18 cellular contexts compared by ENCODE assay signal in genomic region chr1:227255086-227255732, GRCh38.
DNase-seq lines count a peak whose midpoint lies in the region; ATAC-seq, FAIRE-seq and TF ChIP-seq lines count a peak whose summit lies in the region.
"Had no signal": no experiment of that assay in that cellular context is flagged by ENCODE, and none has a peak within 500 bp of the region (broad histone marks: within the 10 kb centered on the region; RNA-seq: fewer than 3 reads in every experiment).

No MANE protein-coding gene starts in this region.

- H3K36me3 ChIP-seq in adipocyte (ENCODE audit: control insufficient read depth, insufficient read depth, low read length, severe bottlenecking) = peaks cover 6% of the 10 kb centered on the region
- H3K36me3 ChIP-seq: HAP-1 had no signal

- peak overlapping the region; percentile 60 for H3K27ac Mint-ChIP-seq in neural crest cell (ENCODE audit: unreplicated experiment)
- H3K27ac Mint-ChIP-seq: CD14-positive monocyte had no signal

- TF ChIP-seq CTCF in D721Med (IDR thresholded peaks at IDR 0.05; ENCODE audit: insufficient read depth, missing control alignments) (no peak), LNCaP clone FGC (IDR thresholded peaks at IDR 0.05; ENCODE audit: control insufficient read depth, extremely low read depth, insufficient read depth) (no peak), neural crest cell (conservative IDR thresholded peaks at IDR 0.05) (no peak)

- H3K9ac ChIP-seq in adipocyte (ENCODE audit: low read length) = no peak overlapping the region

- ATAC-seq in HG03108 (IDR thresholded peaks at IDR 0.05; ENCODE audit: unreplicated experiment) (no peak), HG02840 (IDR thresholded peaks at IDR 0.05; ENCODE audit: low FRiP score, unreplicated experiment) (no peak)

- no peaks in the 10 kb centered on the region for H3K27me3 ChIP-seq in adipocyte (replicated peaks; ENCODE audit: control insufficient read depth, insufficient read depth, low read length)

- H3K27me3 Mint-ChIP-seq in neural crest cell (ENCODE audit: low read depth) = no peaks in the 10 kb centered on the region

- H3K4me1 ChIP-seq in adipocyte (ENCODE audit: control insufficient read depth, insufficient read depth, low read length) = no peaks in the 10 kb centered on the region
- H3K4me1 ChIP-seq: HAP-1 had no signal

- H3K4me3 ChIP-seq in LNCaP clone FGC (ENCODE audit: low read depth, low read length) (no peak overlapping the region), adipocyte (ENCODE audit: low read length) (no peak overlapping the region)
- H3K4me3 ChIP-seq: HAP-1, SK-N-MC had no signal

- no peaks in the 10 kb centered on the region for H3K9me3 ChIP-seq in adipocyte (ENCODE audit: control insufficient read depth, low read length)
- H3K9me3 ChIP-seq: HAP-1 had no signal

- peak; percentile 51 for FAIRE-seq in D721Med (lab: Jason Lieb, UNC)
- FAIRE-seq: RCC 7860 had no signal

- H3K4me3 Mint-ChIP-seq in neural crest cell = no peak overlapping the region
- H3K4me3 Mint-ChIP-seq: CD14-positive monocyte had no signal

- DNase-seq in D721Med (ENCODE audit: insufficient read length, low spot score) (no peak), LNCaP clone FGC (ENCODE audit: low read depth) (peak; percentile 22), adipocyte (ENCODE audit: low read depth) (peak; percentile 29), neural crest cell (ENCODE audit: low read depth, low spot score) (no peak), OCI-M2 (lab: John Stamatoyannopoulos, UW; ENCODE audit: unreplicated experiment) (no peak)
- DNase-seq: AML-193, DMS 273 treated with DMSO at 0.1 percent for 48 hours, DND-41, NCI-H1048, NCI-H2081 treated with DMSO at 0.1 percent for 48 hours, Right ventricle myocardium superior, T-helper 1 cell had no signal

- H3K4me1 Mint-ChIP-seq in neural crest cell = peaks cover 6% of the 10 kb centered on the region
- H3K4me1 Mint-ChIP-seq: CD14-positive monocyte had no signal

- H3K9me3 Mint-ChIP-seq in neural crest cell = no peaks in the 10 kb centered on the region

- peaks cover 2% of the 10 kb centered on the region for H3K36me3 Mint-ChIP-seq in neural crest cell (ENCODE audit: low read depth)

Comparison
In these comparisons a context has a peak if more than half of its experiments do, and no peak if none do; other contexts are left out.
1. DNase-seq: peak in LNCaP clone FGC (single experiment) and adipocyte (single experiment); none in D721Med (single experiment), neural crest cell (single experiment) and OCI-M2 (single experiment).